In genomic region chr19:29598496-29598895, GRCh38 we compare ENCODE assay signal across 30 cellular contexts.
"Had no signal": no experiment of that assay in that cellular context is flagged by ENCODE, and none has a peak within 500 bp of the region (broad histone marks: within the 10 kb centered on the region; RNA-seq: fewer than 3 reads in every experiment).

No MANE protein-coding gene starts in this region.

- H3K9me3 Mint-ChIP-seq: activated B cell treated with CpG ODN at 0.5 μM for 24 hours; activated CD4-positive, alpha-beta memory T cell treated with anti-CD3 and anti-CD28 coated beads, Interleukin-2, amount 10 ng/mL, durations not matched to agents 7 days and 5 days; activated CD4-positive, alpha-beta T cell treated with anti-CD3 and anti-CD28 coated beads, Interleukin-2, amount 10 ng/mL, durations not matched to agents 7 days and 5 days; activated naive CD4-positive, alpha-beta T cell treated with anti-CD3 and anti-CD28 coated beads for 36 hours; activated naive CD4-positive, alpha-beta T cell treated with anti-CD3 and anti-CD28 coated beads, Interleukin-2, amount 50 U/mL, for 24 hours; activated naive CD8-positive, alpha-beta T cell treated with anti-CD3 and anti-CD28 coated beads for 36 hours; activated naive CD8-positive, alpha-beta T cell treated with anti-CD3 and anti-CD28 coated beads, Interleukin-2, amount 50 U/mL, for 24 hours; activated T-cell treated with anti-CD3 and anti-CD28 coated beads, Interleukin-2, amount 50 U/mL, for 24 hours; activated T-cell treated with anti-CD3 and anti-CD28 coated beads, Interleukin-2, amount 50 U/mL, for 72 hours; T-helper 2 cell treated with Interferon-gamma antibody and Interleukin-4, amounts not matched to agents 5 μg/mL and 100 μg/mL, for 36 hours had no signal

- FAIRE-seq: endometrium, endothelial cell of umbilical vein had no signal

- H3K36me3 Mint-ChIP-seq: activated naive CD4-positive, alpha-beta T cell treated with anti-CD3 and anti-CD28 coated beads, Interleukin-2, amount 50 U/mL, for 24 hours; activated naive CD8-positive, alpha-beta T cell treated with anti-CD3 and anti-CD28 coated beads for 36 hours had no signal

- H3K4me3 ChIP-seq: adrenal gland, body of pancreas, colonic mucosa, esophagus squamous epithelium, gastroesophageal sphincter had no signal

- H3K9me3 ChIP-seq: adrenal gland, body of pancreas, colonic mucosa, esophagus squamous epithelium, gastroesophageal sphincter had no signal

- DNase-seq: activated B cell treated with CpG ODN at 0.5 μM for 24 hours; activated CD4-positive, alpha-beta memory T cell treated with anti-CD3 and anti-CD28 coated beads, Interleukin-2, amount 10 ng/mL, durations not matched to agents 7 days and 5 days; activated CD4-positive, alpha-beta T cell treated with anti-CD3 and anti-CD28 coated beads for 1 hour; activated CD4-positive, alpha-beta T cell treated with anti-CD3 and anti-CD28 coated beads for 4 hours; activated CD4-positive, alpha-beta T cell treated with anti-CD3 and anti-CD28 coated beads, Interleukin-2, amount 10 ng/mL, durations not matched to agents 7 days and 5 days; activated CD4-positive, alpha-beta T cell treated with anti-CD3 and anti-CD28 coated beads, Interleukin-2, amount 50 U/mL, for 4 hours; activated CD8-positive, alpha-beta memory T cell treated with anti-CD3 and anti-CD28 coated beads, Interleukin-2, amount 50 U/mL, for 48 hours; activated naive CD4-positive, alpha-beta T cell treated with anti-CD3 and anti-CD28 coated beads for 36 hours; activated naive CD8-positive, alpha-beta T cell treated with anti-CD3 and anti-CD28 coated beads for 36 hours; activated naive CD8-positive, alpha-beta T cell treated with anti-CD3 and anti-CD28 coated beads, Interleukin-2, amount 50 U/mL, for 24 hours; activated T-cell treated with anti-CD3 and anti-CD28 coated beads for 4 hours; activated T-cell treated with anti-CD3 and anti-CD28 coated beads, Interleukin-2, amount 50 U/mL, for 24 hours; activated T-cell treated with anti-CD3 and anti-CD28 coated beads, Interleukin-2, amount 50 U/mL, for 72 hours; adrenal gland; amygdala; aorta; body of pancreas; caudate nucleus; colonic mucosa; effector CD8-positive, alpha-beta T cell; esophagus squamous epithelium; foreskin melanocyte; T1000; WERI-Rb-1 had no signal

- H3K4me3 Mint-ChIP-seq: activated B cell treated with CpG ODN at 0.5 μM for 24 hours; activated CD4-positive, alpha-beta memory T cell treated with anti-CD3 and anti-CD28 coated beads, Interleukin-2, amount 10 ng/mL, durations not matched to agents 7 days and 5 days; activated CD4-positive, alpha-beta T cell treated with anti-CD3 and anti-CD28 coated beads, Interleukin-2, amount 10 ng/mL, durations not matched to agents 7 days and 5 days; activated naive CD4-positive, alpha-beta T cell treated with anti-CD3 and anti-CD28 coated beads for 36 hours; activated naive CD4-positive, alpha-beta T cell treated with anti-CD3 and anti-CD28 coated beads, Interleukin-2, amount 50 U/mL, for 24 hours; activated naive CD8-positive, alpha-beta T cell treated with anti-CD3 and anti-CD28 coated beads for 36 hours; activated naive CD8-positive, alpha-beta T cell treated with anti-CD3 and anti-CD28 coated beads, Interleukin-2, amount 50 U/mL, for 24 hours; activated T-cell treated with anti-CD3 and anti-CD28 coated beads, Interleukin-2, amount 50 U/mL, for 24 hours; activated T-cell treated with anti-CD3 and anti-CD28 coated beads, Interleukin-2, amount 50 U/mL, for 72 hours; T-helper 2 cell treated with Interferon-gamma antibody and Interleukin-4, amounts not matched to agents 5 μg/mL and 100 μg/mL, for 36 hours had no signal

- H3K27ac Mint-ChIP-seq: activated B cell treated with CpG ODN at 0.5 μM for 24 hours; activated CD4-positive, alpha-beta memory T cell treated with anti-CD3 and anti-CD28 coated beads, Interleukin-2, amount 10 ng/mL, durations not matched to agents 7 days and 5 days; activated CD4-positive, alpha-beta T cell treated with anti-CD3 and anti-CD28 coated beads, Interleukin-2, amount 10 ng/mL, durations not matched to agents 7 days and 5 days; activated naive CD4-positive, alpha-beta T cell treated with anti-CD3 and anti-CD28 coated beads for 36 hours; activated naive CD4-positive, alpha-beta T cell treated with anti-CD3 and anti-CD28 coated beads, Interleukin-2, amount 50 U/mL, for 24 hours; activated naive CD8-positive, alpha-beta T cell treated with anti-CD3 and anti-CD28 coated beads for 36 hours; activated naive CD8-positive, alpha-beta T cell treated with anti-CD3 and anti-CD28 coated beads, Interleukin-2, amount 50 U/mL, for 24 hours; activated T-cell treated with anti-CD3 and anti-CD28 coated beads, Interleukin-2, amount 50 U/mL, for 24 hours; activated T-cell treated with anti-CD3 and anti-CD28 coated beads, Interleukin-2, amount 50 U/mL, for 72 hours; T-helper 2 cell treated with Interferon-gamma antibody and Interleukin-4, amounts not matched to agents 5 μg/mL and 100 μg/mL, for 36 hours had no signal

- H3K27ac ChIP-seq: adrenal gland, body of pancreas, colonic mucosa, epithelial cell of prostate, esophagus squamous epithelium, gastroesophageal sphincter, WERI-Rb-1 had no signal

- H3K27me3 ChIP-seq: body of pancreas, colonic mucosa had no signal

- H3K36me3 ChIP-seq: adrenal gland, colonic mucosa, esophagus squamous epithelium, gastroesophageal sphincter, WERI-Rb-1 had no signal

- ATAC-seq: activated naive CD8-positive, alpha-beta T cell treated with anti-CD3 and anti-CD28 coated beads, Interleukin-2, amount 50 U/mL, for 24 hours; activated T-cell treated with anti-CD3 and anti-CD28 coated beads, Interleukin-2, amount 50 U/mL, for 72 hours; body of pancreas; gastroesophageal sphincter had no signal

- H3K4me1 ChIP-seq: adrenal gland, body of pancreas, colonic mucosa, esophagus squamous epithelium, gastroesophageal sphincter had no signal

- H3K4me1 Mint-ChIP-seq: activated B cell treated with CpG ODN at 0.5 μM for 24 hours; activated CD4-positive, alpha-beta memory T cell treated with anti-CD3 and anti-CD28 coated beads, Interleukin-2, amount 10 ng/mL, durations not matched to agents 7 days and 5 days; activated CD4-positive, alpha-beta T cell treated with anti-CD3 and anti-CD28 coated beads, Interleukin-2, amount 10 ng/mL, durations not matched to agents 7 days and 5 days; activated naive CD8-positive, alpha-beta T cell treated with anti-CD3 and anti-CD28 coated beads, Interleukin-2, amount 50 U/mL, for 24 hours had no signal
